Comparison of ENCODE assay signal across 32 cellular contexts in the genomic region with DNA sequence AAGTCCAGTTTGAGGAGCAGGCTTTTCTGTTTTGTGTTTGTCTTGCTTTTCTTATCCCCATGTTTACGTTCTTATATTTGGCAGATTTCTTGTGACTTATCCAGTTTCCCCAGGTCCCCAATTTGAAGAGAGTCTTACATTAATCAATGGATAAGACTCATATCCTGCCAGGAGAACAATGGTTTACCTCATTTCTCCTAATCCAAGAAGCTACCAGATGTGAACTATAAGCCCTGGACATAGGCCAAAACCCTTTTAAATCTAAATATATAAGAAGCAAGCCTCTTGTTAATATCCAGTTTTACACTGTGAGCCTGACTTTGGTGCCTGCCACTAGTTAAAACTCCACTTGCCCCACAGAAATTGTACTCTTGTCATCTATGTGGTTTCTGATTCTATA.
"Had no signal": no experiment of that assay in that cellular context is flagged by ENCODE, and none has a peak within 500 bp of the region (broad histone marks: within the 10 kb centered on the region; RNA-seq: fewer than 3 reads in every experiment).

No MANE protein-coding gene starts in this region.

- DNase-seq: activated CD4-positive, alpha-beta T cell treated with anti-CD3 and anti-CD28 coated beads, Interleukin-2, amount 10 ng/mL, durations not matched to agents 7 days and 5 days; activated CD4-positive, alpha-beta T cell treated with anti-CD3 and anti-CD28 coated beads, Interleukin-2, amount 50 U/mL, for 48 hours; activated CD4-positive, CD25-positive, alpha-beta regulatory T cell; activated CD8-positive, alpha-beta memory T cell treated with anti-CD3 and anti-CD28 coated beads, Interleukin-2, amount 50 U/mL, for 4 hours; activated gamma-delta T cell treated with Interleukin-2 at 50 U/mL for 16 hours; activated naive CD4-positive, alpha-beta T cell treated with anti-CD3 and anti-CD28 coated beads for 36 hours; activated T-cell treated with anti-CD3 and anti-CD28 coated beads for 4 hours; activated T-cell treated with anti-CD3 and anti-CD28 coated beads, Interleukin-2, amount 50 U/mL, for 4 hours; adrenal gland; body of pancreas; Kasumi-1; MM.1S; MV-4-11; NCI-H1092; NCI-H1417; NCI-H146; NCI-H187; NCI-H2029 treated with DMSO at 0.1 percent for 48 hours; NCI-H2107; NCI-H2171; NCI-H510A; NCI-H526 treated with DMSO at 0.1 percent for 48 hours; Right ventricle myocardium superior; SW 1271; T-helper 1 cell; T-helper 2 cell; T-helper 9 cell had no signal

- H3K4me1 ChIP-seq: adrenal gland, breast epithelium had no signal

- H3K4me1 Mint-ChIP-seq: activated CD4-positive, alpha-beta T cell treated with anti-CD3 and anti-CD28 coated beads, Interleukin-2, amount 10 ng/mL, durations not matched to agents 7 days and 5 days had no signal

- FAIRE-seq: astrocyte had no signal

- H3K4me3 Mint-ChIP-seq: activated CD4-positive, alpha-beta T cell treated with anti-CD3 and anti-CD28 coated beads, Interleukin-2, amount 10 ng/mL, durations not matched to agents 7 days and 5 days; activated naive CD4-positive, alpha-beta T cell treated with anti-CD3 and anti-CD28 coated beads for 36 hours; activated T-cell treated with anti-CD3 and anti-CD28 coated beads, Interleukin-2, amount 50 U/mL, for 4 hours; activated T-helper 1 cell treated with anti-CD3 and anti-CD28 coated beads, Interleukin-12 subunit alpha, Interleukin-12 subunit beta, Interleukin-2, Interleukin-4 antibody, amounts not matched to agents 30 ng/mL and 10 ng/mL and 1 ng/mL, durations not matched to agents 14 hours and 24 hours and 36 hours had no signal

- H3K27ac Mint-ChIP-seq: activated CD4-positive, alpha-beta T cell treated with anti-CD3 and anti-CD28 coated beads, Interleukin-2, amount 10 ng/mL, durations not matched to agents 7 days and 5 days; activated naive CD4-positive, alpha-beta T cell treated with anti-CD3 and anti-CD28 coated beads for 36 hours; activated naive CD4-positive, alpha-beta T cell treated with anti-CD3 and anti-CD28 coated beads, Interleukin-2, amount 50 U/mL, for 72 hours; activated T-helper 1 cell treated with anti-CD3 and anti-CD28 coated beads, Interleukin-12 subunit alpha, Interleukin-12 subunit beta, Interleukin-2, Interleukin-4 antibody, amounts not matched to agents 30 ng/mL and 10 ng/mL and 1 ng/mL, durations not matched to agents 14 hours and 24 hours and 36 hours had no signal

- ATAC-seq: activated naive CD4-positive, alpha-beta T cell treated with anti-CD3 and anti-CD28 coated beads, Interleukin-2, amount 50 U/mL, for 72 hours; activated T-cell treated with anti-CD3 and anti-CD28 coated beads, Interleukin-2, amount 50 U/mL, for 4 hours; body of pancreas had no signal

- H3K9me3 ChIP-seq: adrenal gland, body of pancreas, breast epithelium had no signal

- H3K4me3 ChIP-seq: adrenal gland, body of pancreas, breast epithelium had no signal

- H3K27me3 ChIP-seq: adrenal gland, body of pancreas, breast epithelium had no signal

- H3K27ac ChIP-seq: adrenal gland, body of pancreas, breast epithelium, VCaP had no signal

- H3K36me3 ChIP-seq: adrenal gland, breast epithelium had no signal
